19 cellular contexts compared by ENCODE assay signal in the genomic region with DNA sequence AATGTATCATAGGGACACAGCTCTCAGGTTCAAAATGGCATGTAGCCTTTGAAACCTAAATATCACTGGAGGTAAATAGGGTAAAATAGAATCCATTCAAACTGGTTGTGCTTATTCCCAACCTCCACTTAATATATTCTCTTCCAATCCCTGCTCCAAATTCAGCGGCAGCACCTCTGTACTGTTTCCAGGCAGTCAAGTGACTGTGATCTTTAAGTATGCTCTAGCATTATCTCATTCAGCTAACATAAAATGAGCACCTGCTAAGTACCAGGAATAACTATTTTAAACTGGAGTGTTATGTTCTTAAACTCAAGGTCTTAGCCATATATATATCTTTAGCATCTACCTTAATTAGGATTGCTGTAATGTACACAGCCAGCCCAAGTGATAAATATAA.
DNase-seq lines count a peak whose midpoint lies in the region; ATAC-seq, FAIRE-seq and TF ChIP-seq lines count a peak whose summit lies in the region.
"Had no signal": no experiment of that assay in that cellular context is flagged by ENCODE, and none has a peak within 500 bp of the region (broad histone marks: within the 10 kb centered on the region; RNA-seq: fewer than 3 reads in every experiment).

No MANE protein-coding gene starts in this region.

- H3K4me3 ChIP-seq in left lung (no peak overlapping the region), gastrocnemius medialis (no peak overlapping the region)
- H3K4me3 ChIP-seq: BLaER1 had no signal

- FAIRE-seq in D721Med (lab: Jason Lieb, UNC): peak; percentile 29
- FAIRE-seq: A204.1, G401.6, GM12891 had no signal

- H3K36me3 ChIP-seq in left lung: no peaks in the 10 kb centered on the region
- no peaks in the 10 kb centered on the region for H3K36me3 ChIP-seq in gastrocnemius medialis
- H3K36me3 ChIP-seq: BE2C, BLaER1 had no signal

- H3K9me3 ChIP-seq in left lung: peaks cover 0 to 2% of the 10 kb centered on the region in 2 donors
- H3K9me3 ChIP-seq in gastrocnemius medialis: no peaks in the 10 kb centered on the region
- H3K9me3 ChIP-seq: BE2C, BLaER1 had no signal

- intact Hi-C loops in left lung (cut with DNase I): no loop called here
- intact Hi-C loops in gastrocnemius medialis (cut with DNase I; ENCODE audit: low total_unique reads): no loop called here

- TF ChIP-seq POLR2A in gastrocnemius medialis (IDR thresholded peaks at IDR 0.05): no peak

- H3K27me3 ChIP-seq in left lung: no peaks in the 10 kb centered on the region
- H3K27me3 ChIP-seq in gastrocnemius medialis: no peaks in the 10 kb centered on the region
- H3K27me3 ChIP-seq: BE2C, BLaER1 had no signal

- no peak for TF ChIP-seq CTCF in D721Med (IDR thresholded peaks at IDR 0.05; ENCODE audit: insufficient read depth, missing control alignments)
- TF ChIP-seq CTCF in left lung (IDR thresholded peaks at IDR 0.05): no peak
- no peak for TF ChIP-seq CTCF in gastrocnemius medialis (IDR thresholded peaks at IDR 0.05 in 4 of 5, conservative IDR thresholded peaks at IDR 0.05 in 1 of 5)

- H3K27ac ChIP-seq in left lung: no peak overlapping the region
- peak overlapping the region; percentile 46 to 67 (median 64) for H3K27ac ChIP-seq in gastrocnemius medialis
- H3K27ac ChIP-seq: BLaER1 had no signal

- H3K4me1 ChIP-seq in left lung (peaks cover 0 to 3% of the 10 kb centered on the region in 2 donors), gastrocnemius medialis (peaks cover 11 to 28% of the 10 kb centered on the region in 2 donors)
- H3K4me1 ChIP-seq: BE2C had no signal

- in situ Hi-C loops in gastrocnemius medialis (cut with MboI; ENCODE audit: low sequenced_read_pairs in 4 of 4): no loop called here

- ATAC-seq in left lung: peak; percentile 50
- ATAC-seq in gastrocnemius medialis: no peak
- ATAC-seq in GM18909 (IDR thresholded peaks at IDR 0.05; ENCODE audit: poor library complexity, unreplicated experiment): no peak

- DNase-seq in D721Med (ENCODE audit: insufficient read length, low spot score) (no peak), left lung (no peak), gastrocnemius medialis (no peak), HPDE6-E6E7 (ENCODE audit: extremely low spot score) (no peak)
- DNase-seq: 8988T; ACHN; BE2C; C1 segment of cervical spinal cord; CD4-positive, alpha-beta memory T cell; CD4-positive, CD25-positive, alpha-beta regulatory T cell; CD8-positive, alpha-beta memory T cell; COR-L47; DMS79 treated with DMSO at 0.1 percent for 48 hours; GF-D8 had no signal

Comparison
In these comparisons a context has a peak if more than half of its experiments do, and no peak if none do; other contexts are left out.
1. H3K27ac ChIP-seq: peak in gastrocnemius medialis (4 of 4); none in left lung (0 of 2).